Comparison of ENCODE assay signal across 15 cellular contexts in the genomic region with DNA sequence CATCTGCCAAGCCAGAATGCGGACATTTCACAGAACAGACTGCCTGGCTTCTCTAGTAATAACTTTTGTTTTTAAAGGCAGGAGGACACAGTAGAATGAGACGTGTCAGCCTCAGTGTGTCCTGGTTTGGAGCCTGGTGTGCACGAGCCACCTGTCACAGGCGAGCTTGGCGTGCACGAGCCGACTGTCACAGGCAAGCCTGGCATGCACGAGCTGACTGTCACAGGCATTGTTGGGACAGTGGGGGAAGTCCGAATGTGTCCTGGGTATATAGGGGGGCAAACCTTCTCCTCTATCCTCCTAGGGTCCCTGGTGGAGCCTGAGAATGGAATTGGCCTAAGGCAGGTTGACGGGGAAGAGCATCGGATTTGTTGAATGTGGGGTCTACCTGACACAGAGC. TPM values are rescaled to one million over a fixed set of nuclear protein-coding genes. Genes with fewer than 3 reads are reported as not detected.
DNase-seq lines count a peak whose midpoint lies in the region; ATAC-seq and TF ChIP-seq lines count a peak whose summit lies in the region.
"Had no signal": no experiment of that assay in that cellular context is flagged by ENCODE, and none has a peak within 500 bp of the region (broad histone marks: within the 10 kb centered on the region; RNA-seq: fewer than 3 reads in every experiment).

No MANE protein-coding gene starts in this region.

- 100% methylated on average over 2 of the region's 11 CpGs; no CpG with 5 or more reads in 1 of the 2 experiments for WGBS in IMR-90 (ENCODE audit: extremely low coverage in 2 of 2, insufficient read length in 1 of 2), 2 experiments
- whole genome bisulfite sequencing in esophagus muscularis mucosa: 93% methylated on average over 11 of the region's 11 CpGs

- H4K20me1 ChIP-seq in IMR-90 (ENCODE audit: insufficient read depth, low read length): no peaks in the 10 kb centered on the region

- H3K4me3 ChIP-seq in IMR-90 (ENCODE audit: insufficient read depth, low read depth, low read length) (no peak overlapping the region), esophagus muscularis mucosa (no peak overlapping the region), gastrocnemius medialis (no peak overlapping the region)
- H3K4me3 ChIP-seq: GM23338 had no signal

- no peak overlapping the region for H3K56ac ChIP-seq in IMR-90 (ENCODE audit: extremely low read depth, insufficient read depth, low read length)

- intact Hi-C loops in IMR-90 (cut with micrococcal nuclease) (no loop called here), esophagus muscularis mucosa (cut with DNase I) (no loop called here), gastrocnemius medialis (cut with DNase I; ENCODE audit: low total_unique reads) (no loop called here)

- H3K27me3 ChIP-seq in IMR-90 (ENCODE audit: control insufficient read depth, insufficient read depth, low read length): peaks cover 5% of the 10 kb centered on the region
- peaks cover 0 to 15% (median 0%) of the 10 kb centered on the region in 4 donors for H3K27me3 ChIP-seq in esophagus muscularis mucosa
- H3K27me3 ChIP-seq in gastrocnemius medialis: peaks cover 0 to 3% (median 0%) of the 10 kb centered on the region in 3 donors
- H3K27me3 ChIP-seq: BE2C had no signal

- H3K14ac ChIP-seq in IMR-90 (replicated peaks; ENCODE audit: low read depth, low read length): no peak overlapping the region

- H2BK15ac ChIP-seq in IMR-90 (ENCODE audit: low read depth, low read length): no peak overlapping the region

- no peaks in the 10 kb centered on the region for H3K4me1 ChIP-seq in IMR-90 (ENCODE audit: control insufficient read depth, insufficient read depth, low read length)
- H3K4me1 ChIP-seq in esophagus muscularis mucosa: peaks cover 0 to 8% (median 0%) of the 10 kb centered on the region in 4 donors
- H3K4me1 ChIP-seq in gastrocnemius medialis: no peaks in the 10 kb centered on the region
- H3K4me1 ChIP-seq: BE2C, Caco-2 had no signal

- in situ Hi-C loops in IMR-90 (cut with MboI; ENCODE audit: low sequenced_read_pairs) (no loop called here), gastrocnemius medialis (cut with MboI; ENCODE audit: low sequenced_read_pairs in 4 of 4) (no loop called here)

- no peaks in the 10 kb centered on the region for H3K79me1 ChIP-seq in IMR-90 (ENCODE audit: low read depth in 1 of 2, low read length in 2 of 2)

- TF ChIP-seq RAD21 in IMR-90 (IDR thresholded peaks at IDR 0.05; ENCODE audit: low read length): no peak

- no peak overlapping the region for H4K91ac ChIP-seq in IMR-90 (ENCODE audit: insufficient read depth, low read depth, low read length)

- CTCF ChIA-PET in IMR-90 (lab: Yijun Ruan, JAX): no interaction called here

- H3K23ac ChIP-seq in IMR-90 (ENCODE audit: low read depth, low read length): no peak overlapping the region

- peak overlapping the region; percentile 19; the same call in 1 of the 2 replicates for H2AK5ac ChIP-seq in IMR-90 (ENCODE audit: low read depth, low read length)

- BruUV-seq in IMR-90 (replicated peaks; lab: Mats Ljungman, UMichigan): no TSS peak

- H2AK9ac ChIP-seq in IMR-90 (replicated peaks; ENCODE audit: low read depth, low read length, poor library complexity): no peak overlapping the region

- H3K4me2 ChIP-seq in IMR-90 (ENCODE audit: low read depth, low read length): no peak overlapping the region
- H3K4me2 ChIP-seq: GM23338 had no signal

- 0 out of 2 replicates have a peak overlapping the region, but pooled peaks have one; percentile 15 for H3K4ac ChIP-seq in IMR-90 (ENCODE audit: low read depth, low read length)

- no peak overlapping the region for H3K18ac ChIP-seq in IMR-90 (ENCODE audit: low read depth, low read length)

- H3K36me3 ChIP-seq in IMR-90 (ENCODE audit: control insufficient read depth, insufficient read depth, low read length) (no peaks in the 10 kb centered on the region), esophagus muscularis mucosa (no peaks in the 10 kb centered on the region), gastrocnemius medialis (no peaks in the 10 kb centered on the region)
- H3K36me3 ChIP-seq: BE2C had no signal

- H3K27ac ChIP-seq in IMR-90 (ENCODE audit: insufficient read depth, low read length) (no peak overlapping the region), esophagus muscularis mucosa (replicated peaks in 1 of 4) (no peak overlapping the region), gastrocnemius medialis (no peak overlapping the region)
- H3K27ac ChIP-seq: C4-2B had no signal

- H2BK5ac ChIP-seq in IMR-90 (ENCODE audit: low read depth, low read length, poor library complexity, severe bottlenecking): no peak overlapping the region

- H3K9me3 ChIP-seq in IMR-90 (ENCODE audit: control insufficient read depth, insufficient read depth, low read length) (no peaks in the 10 kb centered on the region), esophagus muscularis mucosa (peaks cover 0 to 3% (median 0%) of the 10 kb centered on the region in 4 donors), gastrocnemius medialis (no peaks in the 10 kb centered on the region)
- H3K9me3 ChIP-seq: BE2C had no signal

- 0 out of 2 replicates have a peak, but pooled peaks cover 3% of the 10 kb centered on the region for H3K9me1 ChIP-seq in IMR-90 (ENCODE audit: insufficient read depth, low read length)

- TF ChIP-seq EP300 in esophagus muscularis mucosa (IDR thresholded peaks at IDR 0.05): no peak

- H2AFZ ChIP-seq in IMR-90 (replicated peaks; ENCODE audit: low read length, poor library complexity): no peak overlapping the region
- H2AFZ ChIP-seq: GM23338 had no signal

- no peak overlapping the region for H2BK120ac ChIP-seq in IMR-90 (ENCODE audit: low read depth, low read length)

- POLR2A ChIA-PET in IMR-90 (lab: Charles Lee; ENCODE audit: unreplicated experiment): no interaction called here

- dilution Hi-C loops in IMR-90 (cut with HindIII; ENCODE audit: low sequenced_read_pairs, unreplicated experiment): no loop called here

- no peak overlapping the region for H4K8ac ChIP-seq in IMR-90 (ENCODE audit: low read depth in 2 of 2, low read length in 2 of 2)

- DNase-seq in IMR-90: no peak
- DNase-seq in esophagus muscularis mucosa (ENCODE audit: extremely low spot score): peak; percentile 86
- peak; percentile 83 for DNase-seq in mesenteric fat pad (ENCODE audit: low spot score)
- DNase-seq in gastrocnemius medialis: no peak
- DNase-seq in stimulated activated naive CD4-positive, alpha-beta T cell treated with Interleukin-2 at 50 U/mL for 16 hours (lab: John Stamatoyannopoulos, UW): no peak
- DNase-seq in germinal center (ENCODE audit: low spot score): no peak
- DNase-seq: ACHN; BE2C; Caco-2; CD4-positive, alpha-beta T cell; GDM1; HCEC 1CT had no signal

- ATAC-seq in IMR-90 (ENCODE audit: low read depth) (no peak), gastrocnemius medialis (no peak)
- ATAC-seq: GM23338 had no signal

- H2BK20ac ChIP-seq in IMR-90 (ENCODE audit: low read depth, low read length): no peak overlapping the region

- no peak overlapping the region for H3K9ac ChIP-seq in IMR-90 (ENCODE audit: low read depth, low read length)

- TF ChIP-seq CTCF in IMR-90 (conservative IDR thresholded peaks at IDR 0.05; ENCODE audit: low read depth, low read length) (no peak), esophagus muscularis mucosa (IDR thresholded peaks at IDR 0.05) (no peak), gastrocnemius medialis (IDR thresholded peaks at IDR 0.05 in 4 of 5, conservative IDR thresholded peaks at IDR 0.05 in 1 of 5) (no peak)

- no peak for TF ChIP-seq POLR2A in IMR-90 (IDR thresholded peaks at IDR 0.05; ENCODE audit: low read depth, low read length)
- no peak for TF ChIP-seq POLR2A in esophagus muscularis mucosa (IDR thresholded peaks at IDR 0.05; ENCODE audit: low read depth)
- no peak for TF ChIP-seq POLR2A in gastrocnemius medialis (IDR thresholded peaks at IDR 0.05)

- H4K5ac ChIP-seq in IMR-90 (ENCODE audit: low read depth, low read length): no peak overlapping the region

TF ChIP-seq in IMR-90, 13 proteins besides CTCF, POLR2A, EP300 and RAD21 (continues in another document):
- TF ChIP-seq NFE2L2 (IDR thresholded peaks at IDR 0.05; ENCODE audit: low read depth, low read length): no peak
- TF ChIP-seq, protein P1, sequence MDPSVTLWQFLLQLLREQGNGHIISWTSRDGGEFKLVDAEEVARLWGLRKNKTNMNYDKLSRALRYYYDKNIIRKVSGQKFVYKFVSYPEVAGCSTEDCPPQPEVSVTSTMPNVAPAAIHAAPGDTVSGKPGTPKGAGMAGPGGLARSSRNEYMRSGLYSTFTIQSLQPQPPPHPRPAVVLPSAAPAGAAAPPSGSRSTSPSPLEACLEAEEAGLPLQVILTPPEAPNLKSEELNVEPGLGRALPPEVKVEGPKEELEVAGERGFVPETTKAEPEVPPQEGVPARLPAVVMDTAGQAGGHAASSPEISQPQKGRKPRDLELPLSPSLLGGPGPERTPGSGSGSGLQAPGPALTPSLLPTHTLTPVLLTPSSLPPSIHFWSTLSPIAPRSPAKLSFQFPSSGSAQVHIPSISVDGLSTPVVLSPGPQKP (IDR thresholded peaks at IDR 0.05; ENCODE audit: borderline replicate concordance, low read depth, low read length): no peak
- no peak for TF ChIP-seq MAZ (IDR thresholded peaks at IDR 0.05; ENCODE audit: borderline replicate concordance, low read depth, low read length)
- no peak for TF ChIP-seq RFX5 (IDR thresholded peaks at IDR 0.05; ENCODE audit: low read depth, low read length)
- TF ChIP-seq, protein P2, sequence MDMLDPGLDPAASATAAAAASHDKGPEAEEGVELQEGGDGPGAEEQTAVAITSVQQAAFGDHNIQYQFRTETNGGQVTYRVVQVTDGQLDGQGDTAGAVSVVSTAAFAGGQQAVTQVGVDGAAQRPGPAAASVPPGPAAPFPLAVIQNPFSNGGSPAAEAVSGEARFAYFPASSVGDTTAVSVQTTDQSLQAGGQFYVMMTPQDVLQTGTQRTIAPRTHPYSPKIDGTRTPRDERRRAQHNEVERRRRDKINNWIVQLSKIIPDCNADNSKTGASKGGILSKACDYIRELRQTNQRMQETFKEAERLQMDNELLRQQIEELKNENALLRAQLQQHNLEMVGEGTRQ (IDR thresholded peaks at IDR 0.05; ENCODE audit: low read depth, low read length): no peak
- TF ChIP-seq MXI1 (IDR thresholded peaks at IDR 0.05; ENCODE audit: borderline replicate concordance, low read depth, low read length): no peak
- TF ChIP-seq BHLHE40 (IDR thresholded peaks at IDR 0.05; ENCODE audit: low read depth, low read length): no peak
- TF ChIP-seq SMC3 (IDR thresholded peaks at IDR 0.05; ENCODE audit: low read depth, low read length): no peak
- TF ChIP-seq CHD1 (IDR thresholded peaks at IDR 0.05; ENCODE audit: low read depth, low read length): no peak
- no peak for TF ChIP-seq MAFK (IDR thresholded peaks at IDR 0.05; ENCODE audit: low read depth, low read length)
- no peak for TF ChIP-seq RCOR1 (IDR thresholded peaks at IDR 0.05; ENCODE audit: insufficient replicate concordance, low read length)
- TF ChIP-seq CEBPB (IDR thresholded peaks at IDR 0.05; ENCODE audit: low read depth, low read length): no peak

RNA-seq across cellular contexts. Expression of a gene that starts 7.5 kb away (rescaled TPM):
- not detected in 2 replicates for total RNA-seq in IMR-90 (2012; rRNA removed)
- polyA plus RNA-seq in IMR-90 (2012; rRNA removed): not detected in 2 replicates
- not detected in 2 replicates for polyA plus RNA-seq in IMR-90 (2012; cell fraction: cytosol; rRNA removed)
- 0.34 and 0.83 TPM in 2 replicates for polyA plus RNA-seq in IMR-90 (2012; cell fraction: nucleus; rRNA removed; ENCODE audit: low replicate concordance)
- under 1 TPM in 1 of 4 donors, not detected in 3; 0.17 TPM for total RNA-seq in esophagus muscularis mucosa
- 0.93 TPM for total RNA-seq in mesenteric fat pad
- 1 to 10 TPM in 1 of 4 donors, under 1 TPM in 1, not detected in 2; 0.16 to 1.0 TPM for total RNA-seq in gastrocnemius medialis
- total RNA-seq: Caco-2; CD4-positive, alpha-beta T cell; HepG2 had no signal
- polyA plus RNA-seq: HepG2 had no signal

Comparison
In these comparisons a context has a peak if more than half of its experiments do, and no peak if none do; other contexts are left out.
1. DNase-seq: peak in esophagus muscularis mucosa (single experiment) and mesenteric fat pad (single experiment); none in IMR-90 (single experiment), gastrocnemius medialis (0 of 2), stimulated activated naive CD4-positive, alpha-beta T cell treated with Interleukin-2 at 50 U/mL for 16 hours (single experiment) and germinal center (single experiment).